Comparison of ENCODE assay signal across 15 cellular contexts in genomic region chr4:101284546-101284945, GRCh38.
DNase-seq lines count a peak whose midpoint lies in the region; ATAC-seq, FAIRE-seq and TF ChIP-seq lines count a peak whose summit lies in the region.
"Had no signal": no experiment of that assay in that cellular context is flagged by ENCODE, and none has a peak within 500 bp of the region (broad histone marks: within the 10 kb centered on the region; RNA-seq: fewer than 3 reads in every experiment).

No MANE protein-coding gene starts in this region.

- peaks cover 51 to 83% (median 74%) of the 10 kb centered on the region in 4 donors for H3K4me1 Mint-ChIP-seq in CD4-positive, alpha-beta memory T cell
- H3K4me1 Mint-ChIP-seq in naive B cell = peaks cover 50 to 81% (median 80%) of the 10 kb centered on the region in 3 donors

- intact Hi-C loops in CD4-positive, alpha-beta memory T cell (cut with micrococcal nuclease) = no loop called here
- intact Hi-C loops in endothelial cell of umbilical vein (cut with micrococcal nuclease) = no loop called here
- intact Hi-C loops in aorta (cut with DNase I) = no loop called here

- H4K20me1 ChIP-seq in endothelial cell of umbilical vein (replicated peaks; ENCODE audit: control insufficient read depth, extremely low read depth, insufficient read depth, low read length) = peaks cover 5% of the 10 kb centered on the region

- peak overlapping the region in 6 of 8 donors; percentile 1 to 69 (median 16) for H3K4me3 Mint-ChIP-seq in CD4-positive, alpha-beta memory T cell
- H3K4me3 Mint-ChIP-seq in naive B cell = peak overlapping the region in 1 of 8 donors; percentile 36
- H3K4me3 Mint-ChIP-seq: nephron had no signal

- no peaks in the 10 kb centered on the region for H3K9me3 Mint-ChIP-seq in CD4-positive, alpha-beta memory T cell
- peaks cover 0 to 1% (median 0%) of the 10 kb centered on the region in 7 donors for H3K9me3 Mint-ChIP-seq in naive B cell
- H3K9me3 Mint-ChIP-seq: nephron had no signal

- POLR2A ChIA-PET in CD4-positive, alpha-beta memory T cell (lab: Charles Lee; ENCODE audit: partially characterized antibody) = interaction anchor here (3.7 kb wide), 1 partner anchor 63 kb away, joined by 21 read pairs; the partner anchor contains the start of gene PPP3CA
- POLR2A ChIA-PET in endothelial cell of umbilical vein (lab: Charles Lee) = no interaction called here

- peak in 4 of 5 donors; percentile 40 to 68 (median 60) for DNase-seq in CD4-positive, alpha-beta memory T cell
- DNase-seq in endothelial cell of umbilical vein (ENCODE audit: low read depth, low spot score) (peak; percentile 72), naive B cell (no peak), HUDEP-2 (lab: John Stamatoyannopoulos, UW; ENCODE audit: unreplicated experiment in 76 of 76) (no peak), aorta (no peak)
- no peak for DNase-seq in activated CD8-positive, alpha-beta memory T cell treated with anti-CD3 and anti-CD28 coated beads, Interleukin-2, amount 50 U/mL, for 48 hours
- DNase-seq: activated CD4-positive, CD25-positive, alpha-beta regulatory T cell; activated T-cell treated with anti-CD3 and anti-CD28 coated beads, Interleukin-2, amount 50 U/mL, for 1 hour; NCI-H1694 treated with DMSO at 0.1 percent for 48 hours had no signal

- no peaks in the 10 kb centered on the region for H3K36me3 ChIP-seq in CD4-positive, alpha-beta memory T cell (ENCODE audit: insufficient read depth, low read length)
- H3K36me3 ChIP-seq in endothelial cell of umbilical vein (ENCODE audit: control insufficient read depth in 2 of 2, extremely low read depth in 1 of 2, insufficient read depth in 2 of 2, low read length in 2 of 2) (no peaks in the 10 kb centered on the region), aorta (ENCODE audit: control insufficient read depth in 1 of 2, insufficient read depth in 2 of 2, low read length in 1 of 2) (no peaks in the 10 kb centered on the region)
- H3K36me3 ChIP-seq: cardiac muscle cell had no signal

- no peaks in the 10 kb centered on the region for H3K27me3 Mint-ChIP-seq in CD4-positive, alpha-beta memory T cell
- no peaks in the 10 kb centered on the region for H3K27me3 Mint-ChIP-seq in naive B cell

- H3K27me3 ChIP-seq in CD4-positive, alpha-beta memory T cell (ENCODE audit: insufficient read depth, low read length) = no peaks in the 10 kb centered on the region
- H3K27me3 ChIP-seq in endothelial cell of umbilical vein (ENCODE audit: control insufficient read depth in 2 of 2, insufficient read depth in 2 of 2, low read length in 2 of 2) (no peaks in the 10 kb centered on the region), aorta (ENCODE audit: control insufficient read depth in 1 of 2, insufficient read depth in 2 of 2, low read length in 1 of 2) (no peaks in the 10 kb centered on the region)
- H3K27me3 ChIP-seq: cardiac muscle cell had no signal

- H3K9me1 ChIP-seq in endothelial cell of umbilical vein (replicated peaks; ENCODE audit: control insufficient read depth, extremely low read depth, insufficient read depth, low read length) = no peaks in the 10 kb centered on the region

- WGBS in aorta, 2 donors = 14 to 30% methylated on average over 1 of the region's 1 CpG

- H3K36me3 Mint-ChIP-seq in CD4-positive, alpha-beta memory T cell = peaks cover 0 to 8% of the 10 kb centered on the region in 2 donors
- H3K36me3 Mint-ChIP-seq in naive B cell = peaks cover 0 to 5% of the 10 kb centered on the region in 2 donors

- H3K9me3 ChIP-seq in CD4-positive, alpha-beta memory T cell (ENCODE audit: control insufficient read depth in 1 of 2, low read length in 2 of 2) = no peaks in the 10 kb centered on the region
- H3K9me3 ChIP-seq in endothelial cell of umbilical vein (replicated peaks; ENCODE audit: control insufficient read depth, insufficient read depth, low read length) = no peaks in the 10 kb centered on the region
- no peaks in the 10 kb centered on the region for H3K9me3 ChIP-seq in aorta (ENCODE audit: control insufficient read depth, low read length)

- FAIRE-seq in endothelial cell of umbilical vein (lab: Jason Lieb, UNC) = no peak

- TF ChIP-seq POLR2A in endothelial cell of umbilical vein (IDR thresholded peaks at IDR 0.05; ENCODE audit: low read depth, low read length) = no peak

- H3K9ac ChIP-seq in endothelial cell of umbilical vein (replicated peaks; ENCODE audit: extremely low read depth, insufficient read depth, low read length) = no peak overlapping the region

- dilution Hi-C loops in endothelial cell of umbilical vein (cut with MboI; ENCODE audit: extremely low pct_ligation_motif_present, low sequenced_read_pairs) = no loop called here

- peak overlapping the region; percentile 42 to 90 (median 65) for H3K27ac Mint-ChIP-seq in CD4-positive, alpha-beta memory T cell
- H3K27ac Mint-ChIP-seq in naive B cell = peak overlapping the region in 5 of 6 donors; percentile 1 to 89 (median 76)
- H3K27ac Mint-ChIP-seq: nephron had no signal

- H3K27ac ChIP-seq in CD4-positive, alpha-beta memory T cell (ENCODE audit: low read depth, low read length) = no peak overlapping the region
- H3K27ac ChIP-seq in endothelial cell of umbilical vein (ENCODE audit: insufficient read depth, low read depth, low read length) (no peak overlapping the region), aorta (ENCODE audit: low read depth in 1 of 2, low read length in 2 of 2) (no peak overlapping the region)
- H3K27ac ChIP-seq: cardiac muscle cell had no signal

- H2AFZ ChIP-seq in endothelial cell of umbilical vein (ENCODE audit: low read depth, low read length) = no peak overlapping the region

- no peak for TF ChIP-seq CTCF in endothelial cell of umbilical vein (IDR thresholded peaks at IDR 0.05; ENCODE audit: extremely low read depth in 1 of 2, insufficient read depth in 1 of 2, low read depth in 1 of 2, low read length in 2 of 2)

- peaks cover 70% of the 10 kb centered on the region for H3K4me1 ChIP-seq in CD4-positive, alpha-beta memory T cell (ENCODE audit: insufficient read depth, low read length)
- peaks cover 11% of the 10 kb centered on the region for H3K4me1 ChIP-seq in endothelial cell of umbilical vein (ENCODE audit: control insufficient read depth, extremely low read depth, insufficient read depth, low read length)
- H3K4me1 ChIP-seq in aorta (ENCODE audit: control insufficient read depth in 1 of 2, insufficient read depth in 2 of 2, low read length in 2 of 2) = no peaks in the 10 kb centered on the region

- ATAC-seq in SK-N-SH treated with all-trans-retinoic acid at 6 μM for 48 hours = peak; percentile 28; the same call in 1 of the 3 replicates
- ATAC-seq in naive B cell (ENCODE audit: low read depth in 2 of 2) = peak; percentile 33 to 52
- ATAC-seq in aorta (ENCODE audit: low FRiP score) = no peak
- ATAC-seq in GM19455 (IDR thresholded peaks at IDR 0.05; ENCODE audit: unreplicated experiment) = no peak
- ATAC-seq: esophagus mucosa had no signal

- no peaks in the 10 kb centered on the region for H3K79me2 ChIP-seq in endothelial cell of umbilical vein (ENCODE audit: control insufficient read depth, insufficient read depth, low read length)

- H3K4me2 ChIP-seq in endothelial cell of umbilical vein (ENCODE audit: insufficient read depth, low read length) = no peak overlapping the region

- CTCF ChIA-PET in CD4-positive, alpha-beta memory T cell (lab: Charles Lee; ENCODE audit: partially characterized antibody) = no interaction called here
- CTCF ChIA-PET in endothelial cell of umbilical vein (lab: Charles Lee) = no interaction called here

- no TSS peak for BruUV-seq in endothelial cell of umbilical vein (replicated peaks; lab: Mats Ljungman, UMichigan)

- no peak overlapping the region for H3K4me3 ChIP-seq in CD4-positive, alpha-beta memory T cell (ENCODE audit: low read length in 2 of 2)
- H3K4me3 ChIP-seq in endothelial cell of umbilical vein (replicated peaks in 1 of 3; ENCODE audit: insufficient read depth in 1 of 3, low read depth in 1 of 3, low read length in 3 of 3) (no peak overlapping the region), aorta (ENCODE audit: low read length in 2 of 2) (no peak overlapping the region)
- H3K4me3 ChIP-seq: cardiac muscle cell, skin epidermis had no signal

TF ChIP-seq in SK-N-SH treated with all-trans-retinoic acid at 6 μM for 48 hours, 23 proteins besides CTCF, POLR2A, EP300 and RAD21 (continues in another document):
- no peak for TF ChIP-seq CSRNP3 (CRISPR knock-in tag; IDR thresholded peaks at IDR 0.05)
- TF ChIP-seq ZFP30 (CRISPR knock-in tag; IDR thresholded peaks at IDR 0.05) = no peak

TF ChIP-seq in endothelial cell of umbilical vein, 7 proteins besides CTCF, POLR2A, EP300 and RAD21:
- TF ChIP-seq EZH2 (IDR thresholded peaks at IDR 0.05; ENCODE audit: borderline replicate concordance, low read depth, low read length, severe bottlenecking) (no peak), JUN (IDR thresholded peaks at IDR 0.05; ENCODE audit: borderline replicate concordance, insufficient read depth, insufficient read length, low read depth) (no peak), GATA2 (IDR thresholded peaks at IDR 0.05; ENCODE audit: insufficient read depth, insufficient read length, low read depth, low read length) (no peak), POLR2AphosphoS5 (IDR thresholded peaks at IDR 0.05; ENCODE audit: insufficient read depth, low read depth, low read length) (no peak), FOS (IDR thresholded peaks at IDR 0.05; ENCODE audit: borderline replicate concordance, insufficient read depth, low read length) (no peak), MYC (IDR thresholded peaks at IDR 0.05; ENCODE audit: low read depth, low read length) (no peak), MAX (IDR thresholded peaks at IDR 0.05; ENCODE audit: insufficient read depth, insufficient read length) (no peak)

Comparison
In these comparisons a context has a peak if more than half of its experiments do, and no peak if none do; other contexts are left out.
1. DNase-seq: peak in CD4-positive, alpha-beta memory T cell (4 of 5) and endothelial cell of umbilical vein (single experiment); none in naive B cell (single experiment), HUDEP-2 (0 of 76), aorta (0 of 2) and activated CD8-positive, alpha-beta memory T cell treated with anti-CD3 and anti-CD28 coated beads, Interleukin-2, amount 50 U/mL, for 48 hours (single experiment).
2. ATAC-seq: peak in SK-N-SH treated with all-trans-retinoic acid at 6 μM for 48 hours (single experiment) and naive B cell (2 of 2); none in aorta (single experiment) and GM19455 (single experiment).